Comparison of ENCODE assay signal across 11 cellular contexts in the genomic region with DNA sequence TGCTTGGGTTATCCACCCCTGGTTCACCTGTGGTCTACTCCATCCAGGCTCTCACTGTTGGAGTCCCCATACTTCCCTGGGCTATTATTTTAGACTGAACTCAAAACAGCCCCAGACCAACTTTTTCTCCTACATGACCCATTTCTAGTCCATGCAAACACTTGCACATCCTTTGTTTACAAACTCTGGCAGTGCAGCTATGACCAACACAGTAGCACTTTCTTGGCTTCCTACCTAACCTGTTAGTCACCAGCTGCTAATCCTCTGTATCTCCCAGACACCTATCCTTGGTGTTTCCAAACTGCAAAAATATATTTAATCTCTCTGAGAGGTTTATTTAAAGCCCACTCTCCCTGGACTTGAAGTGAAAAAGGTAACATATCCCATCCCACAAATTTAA.
A peak's percentile ranks its signal among the peaks of the same experiment; 100 is the strongest.
DNase-seq lines count a peak whose midpoint lies in the region; ATAC-seq, FAIRE-seq and TF ChIP-seq lines count a peak whose summit lies in the region.
"Had no signal": no experiment of that assay in that cellular context is flagged by ENCODE, and none has a peak within 500 bp of the region (broad histone marks: within the 10 kb centered on the region; RNA-seq: fewer than 3 reads in every experiment).

No MANE protein-coding gene starts in this region.

- H2AFZ ChIP-seq in astrocyte (ENCODE audit: low read depth, low read length) (no peak overlapping the region), Karpas-422 (ENCODE audit: low read length) (no peak overlapping the region)

- no peak overlapping the region for H3K9ac ChIP-seq in astrocyte (ENCODE audit: low read length)
- H3K9ac ChIP-seq in Karpas-422 (ENCODE audit: low read length): no peak overlapping the region

- no peak for TF ChIP-seq CTCF in left ventricle myocardium inferior (IDR thresholded peaks at IDR 0.05; ENCODE audit: borderline replicate concordance)
- no peak for TF ChIP-seq CTCF in astrocyte (IDR thresholded peaks at IDR 0.05; ENCODE audit: insufficient read depth, low read depth, low read length)
- no peak for TF ChIP-seq CTCF in upper lobe of right lung (IDR thresholded peaks at IDR 0.05)

- H3K9me3 ChIP-seq in left ventricle myocardium inferior (replicated peaks) (no peaks in the 10 kb centered on the region), astrocyte (ENCODE audit: insufficient read depth, low read depth, low read length) (no peaks in the 10 kb centered on the region), right cardiac atrium (ENCODE audit: control insufficient read depth, low read length) (no peaks in the 10 kb centered on the region), upper lobe of right lung (no peaks in the 10 kb centered on the region), Karpas-422 (ENCODE audit: low read length) (no peaks in the 10 kb centered on the region)
- H3K9me3 ChIP-seq: neutrophil had no signal

- peaks cover 17% of the 10 kb centered on the region for H3K4me1 ChIP-seq in left ventricle myocardium inferior
- H3K4me1 ChIP-seq in astrocyte (ENCODE audit: insufficient read depth, low read length): peaks cover 9% of the 10 kb centered on the region
- H3K4me1 ChIP-seq in right cardiac atrium (ENCODE audit: control insufficient read depth, insufficient read depth, low read length): no peaks in the 10 kb centered on the region
- peaks cover 8% of the 10 kb centered on the region for H3K4me1 ChIP-seq in upper lobe of right lung
- no peaks in the 10 kb centered on the region for H3K4me1 ChIP-seq in Karpas-422 (ENCODE audit: low read length)

- H3K27me3 Mint-ChIP-seq in astrocyte (ENCODE audit: low read depth, unreplicated experiment): no peaks in the 10 kb centered on the region
- H3K27me3 Mint-ChIP-seq in natural killer cell treated with Interleukin-12 subunit alpha and Interleukin-12 subunit beta and Interleukin-15 and Interleukin-18, amount 100 ng/mL, for 72 hours: peaks cover 23 to 44% of the 10 kb centered on the region in 2 donors

- H3K36me3 ChIP-seq in left ventricle myocardium inferior (no peaks in the 10 kb centered on the region), astrocyte (ENCODE audit: insufficient read depth, low read length) (no peaks in the 10 kb centered on the region), upper lobe of right lung (no peaks in the 10 kb centered on the region), Karpas-422 (ENCODE audit: insufficient read depth, low read length) (no peaks in the 10 kb centered on the region)
- H3K36me3 ChIP-seq: neutrophil had no signal

- TF ChIP-seq POLR2A in erythroblast (IDR thresholded peaks at IDR 0.05; ENCODE audit: low read length): no peak

- H3K27ac ChIP-seq in left ventricle myocardium inferior (replicated peaks) (no peak overlapping the region), astrocyte (ENCODE audit: low read depth, low read length) (peak overlapping the region; percentile 32), right cardiac atrium (ENCODE audit: low read length) (no peak overlapping the region), upper lobe of right lung (no peak overlapping the region), Karpas-422 (ENCODE audit: low read length) (no peak overlapping the region)
- H3K27ac ChIP-seq: neutrophil had no signal

- H3K9me3 Mint-ChIP-seq in astrocyte (ENCODE audit: unreplicated experiment): no peaks in the 10 kb centered on the region
- H3K9me3 Mint-ChIP-seq in natural killer cell treated with Interleukin-12 subunit alpha and Interleukin-12 subunit beta and Interleukin-15 and Interleukin-18, amount 100 ng/mL, for 72 hours: no peaks in the 10 kb centered on the region

- ATAC-seq in Right ventricle myocardium superior (ENCODE audit: poor library complexity) (peak; percentile 52), right cardiac atrium (peak; percentile 54 to 61), upper lobe of right lung (peak; percentile 32)
- ATAC-seq in natural killer cell treated with Interleukin-12 subunit alpha and Interleukin-12 subunit beta and Interleukin-15 and Interleukin-18, amount 100 ng/mL, for 72 hours: no peak

- peaks cover 31% of the 10 kb centered on the region for H4K20me1 ChIP-seq in astrocyte (ENCODE audit: insufficient read depth, low read length)
- H4K20me1 ChIP-seq in Karpas-422 (ENCODE audit: insufficient read depth, low read depth, low read length): no peaks in the 10 kb centered on the region

- intact Hi-C loops in Right ventricle myocardium superior (cut with DNase I): no loop called here
- intact Hi-C loops in left ventricle myocardium inferior (cut with micrococcal nuclease): no loop called here
- intact Hi-C loops in right cardiac atrium (cut with DNase I): no loop called here
- intact Hi-C loops in upper lobe of right lung (cut with DNase I): no loop called here

- no peaks in the 10 kb centered on the region for H3K9me2 ChIP-seq in Karpas-422 (replicated peaks; ENCODE audit: insufficient read depth, low read length)

- H3K79me2 ChIP-seq in astrocyte (ENCODE audit: insufficient read depth, low read length) (peaks cover 91% of the 10 kb centered on the region), Karpas-422 (ENCODE audit: low read length) (no peaks in the 10 kb centered on the region)

- H3K36me3 Mint-ChIP-seq in astrocyte (ENCODE audit: low read depth, unreplicated experiment): peaks cover 8% of the 10 kb centered on the region
- H3K36me3 Mint-ChIP-seq in natural killer cell treated with Interleukin-12 subunit alpha and Interleukin-12 subunit beta and Interleukin-15 and Interleukin-18, amount 100 ng/mL, for 72 hours: no peaks in the 10 kb centered on the region

- no peaks in the 10 kb centered on the region for H3K27me3 ChIP-seq in left ventricle myocardium inferior (ENCODE audit: low read depth)
- H3K27me3 ChIP-seq in astrocyte (ENCODE audit: insufficient read depth, low read length): no peaks in the 10 kb centered on the region
- no peaks in the 10 kb centered on the region for H3K27me3 ChIP-seq in right cardiac atrium (ENCODE audit: control insufficient read depth, insufficient read depth)
- no peaks in the 10 kb centered on the region for H3K27me3 ChIP-seq in upper lobe of right lung
- H3K27me3 ChIP-seq in Karpas-422 (ENCODE audit: low read length): no peaks in the 10 kb centered on the region
- H3K27me3 ChIP-seq: neutrophil had no signal

- H3K4me2 ChIP-seq in astrocyte (ENCODE audit: low read length) (peak overlapping the region; percentile 55), Karpas-422 (ENCODE audit: low read depth, low read length, poor library complexity, severe bottlenecking) (no peak overlapping the region)

- FAIRE-seq in astrocyte (lab: Jason Lieb, UNC): peak; percentile 65

- H3K4me3 Mint-ChIP-seq in astrocyte (ENCODE audit: unreplicated experiment): no peak overlapping the region
- no peak overlapping the region for H3K4me3 Mint-ChIP-seq in natural killer cell treated with Interleukin-12 subunit alpha and Interleukin-12 subunit beta and Interleukin-15 and Interleukin-18, amount 100 ng/mL, for 72 hours

- H3K4me1 Mint-ChIP-seq in astrocyte (ENCODE audit: low read depth, unreplicated experiment): peaks cover 34% of the 10 kb centered on the region
- no peaks in the 10 kb centered on the region for H3K4me1 Mint-ChIP-seq in natural killer cell treated with Interleukin-12 subunit alpha and Interleukin-12 subunit beta and Interleukin-15 and Interleukin-18, amount 100 ng/mL, for 72 hours (ENCODE audit: low read depth in 2 of 2)

- DNase-seq in Right ventricle myocardium superior (no peak), left ventricle myocardium inferior (no peak), astrocyte (ENCODE audit: low read depth) (peak; percentile 89), right cardiac atrium (no peak), upper lobe of right lung (no peak), Karpas-422 (no peak), erythroblast (lab: John Stamatoyannopoulos, UW) (no peak)
- DNase-seq in natural killer cell treated with Interleukin-12 subunit alpha and Interleukin-12 subunit beta and Interleukin-15 and Interleukin-18, amount 100 ng/mL, for 72 hours (ENCODE audit: low spot score): no peak
- DNase-seq: NCI-H1417; stimulated activated CD4-positive, alpha-beta T cell treated with anti-CD3 and anti-CD28 coated beads, Interleukin-4, amount 100 ng/mL, for 4 hours had no signal

- H3K27ac Mint-ChIP-seq in astrocyte (ENCODE audit: unreplicated experiment): peak overlapping the region; percentile 22
- H3K27ac Mint-ChIP-seq in natural killer cell treated with Interleukin-12 subunit alpha and Interleukin-12 subunit beta and Interleukin-15 and Interleukin-18, amount 100 ng/mL, for 72 hours: no peak overlapping the region

- H3K4me3 ChIP-seq in left ventricle myocardium inferior: no peak overlapping the region
- no peak overlapping the region for H3K4me3 ChIP-seq in astrocyte (ENCODE audit: insufficient read depth, low read depth, low read length)
- H3K4me3 ChIP-seq in right cardiac atrium (ENCODE audit: low read length): no peak overlapping the region
- no peak overlapping the region for H3K4me3 ChIP-seq in upper lobe of right lung
- H3K4me3 ChIP-seq in Karpas-422 (ENCODE audit: low read length): no peak overlapping the region

Comparison
In these comparisons a context has a peak if more than half of its experiments do, and no peak if none do; other contexts are left out.
1. ATAC-seq: peak in Right ventricle myocardium superior (single experiment), right cardiac atrium (2 of 2) and upper lobe of right lung (single experiment); none in natural killer cell treated with Interleukin-12 subunit alpha and Interleukin-12 subunit beta and Interleukin-15 and Interleukin-18, amount 100 ng/mL, for 72 hours (0 of 2).